In the genomic region with DNA sequence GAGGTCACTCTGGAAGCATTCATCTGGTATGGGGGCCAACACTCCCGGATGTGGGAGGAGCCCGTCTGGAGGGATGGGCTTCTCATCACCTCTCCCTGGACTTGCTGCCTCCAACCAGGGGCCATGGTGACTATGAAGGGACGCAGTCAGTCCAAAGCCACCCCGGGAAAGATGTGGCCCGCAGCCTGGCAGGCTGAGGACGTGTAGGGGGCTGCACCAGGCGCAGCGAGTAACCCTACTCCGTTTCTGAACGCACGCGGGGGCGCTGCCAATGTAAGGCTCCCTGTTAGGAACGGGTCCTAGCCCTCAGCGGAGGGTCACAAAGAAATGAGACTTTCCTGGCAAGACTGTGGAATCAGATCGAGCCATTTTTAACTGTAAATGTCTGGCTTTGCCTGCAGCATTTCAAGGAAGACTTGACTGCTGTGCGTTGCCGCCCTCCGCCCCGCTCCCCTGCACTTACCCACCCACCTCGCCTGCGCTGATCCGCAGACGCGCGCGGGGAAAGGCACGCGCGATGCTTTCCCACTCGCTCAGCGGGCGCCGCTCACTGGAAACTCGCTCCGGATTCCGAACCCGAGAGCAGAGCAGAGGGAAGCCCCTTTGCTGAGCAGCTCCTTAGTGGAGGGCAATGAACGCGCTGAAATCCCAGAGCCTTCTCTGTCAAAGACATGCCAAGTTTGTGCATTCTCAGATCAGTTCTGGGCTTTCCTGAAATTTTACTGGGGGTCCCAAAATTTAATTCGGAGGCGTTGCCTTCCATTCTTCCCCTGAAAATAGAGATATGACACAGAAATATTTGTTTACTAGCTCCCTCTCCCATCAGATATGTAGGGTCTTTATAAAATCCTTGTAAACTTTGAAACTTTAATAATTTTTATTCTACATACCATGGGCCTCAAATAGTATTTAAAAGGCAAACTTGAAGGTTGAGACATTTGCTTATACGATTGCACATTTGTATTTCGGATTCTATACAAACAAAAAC, we compare ENCODE assay signal across 9 cellular contexts. TPM values are rescaled to one million over a fixed set of nuclear protein-coding genes. Genes with fewer than 3 reads are reported as not detected.
DNase-seq lines count a peak whose midpoint lies in the region; ATAC-seq and TF ChIP-seq lines count a peak whose summit lies in the region.
"Had no signal": no experiment of that assay in that cellular context is flagged by ENCODE, and none has a peak within 500 bp of the region (broad histone marks: within the 10 kb centered on the region; RNA-seq: fewer than 3 reads in every experiment).

No MANE protein-coding gene starts in this region.

- H3K27ac ChIP-seq in colonic mucosa = no peak overlapping the region
- peak overlapping the region; percentile 49 for H3K27ac ChIP-seq in mesodermal cell (ENCODE audit: low read depth, low read length, severe bottlenecking)
- no peak overlapping the region for H3K27ac ChIP-seq in urinary bladder (ENCODE audit: low read depth)
- H3K27ac ChIP-seq: epithelial cell of prostate had no signal

- H3K4me3 Mint-ChIP-seq in activated T-cell treated with anti-CD3 and anti-CD28 coated beads, Interleukin-2, amount 50 U/mL, for 4 hours = peak overlapping the region; percentile 7

- H3K27me3 Mint-ChIP-seq in activated T-cell treated with anti-CD3 and anti-CD28 coated beads, Interleukin-2, amount 50 U/mL, for 4 hours (ENCODE audit: low read depth) = peaks cover 57% of the 10 kb centered on the region

- no peaks in the 10 kb centered on the region for H3K27me3 ChIP-seq in colonic mucosa

- H3K9ac ChIP-seq in colonic mucosa (ENCODE audit: low read depth in 2 of 2, low read length in 2 of 2) = peak overlapping the region; percentile 38 to 66

- TF ChIP-seq CTCF in colonic mucosa (IDR thresholded peaks at IDR 0.05) = no peak
- TF ChIP-seq CTCF in GM20000 (IDR thresholded peaks at IDR 0.05; ENCODE audit: extremely low read depth, missing control alignments) = no peak

- H3K36me3 ChIP-seq in colonic mucosa (no peaks in the 10 kb centered on the region), mesodermal cell (ENCODE audit: control insufficient read depth, insufficient read depth, low read length) (no peaks in the 10 kb centered on the region), urinary bladder (ENCODE audit: insufficient read depth) (no peaks in the 10 kb centered on the region)

- H3K9me3 Mint-ChIP-seq in activated T-cell treated with anti-CD3 and anti-CD28 coated beads, Interleukin-2, amount 50 U/mL, for 4 hours = no peaks in the 10 kb centered on the region

- no peaks in the 10 kb centered on the region for H3K36me3 Mint-ChIP-seq in activated T-cell treated with anti-CD3 and anti-CD28 coated beads, Interleukin-2, amount 50 U/mL, for 4 hours (ENCODE audit: insufficient read depth)

- WGBS in mesodermal cell (ENCODE audit: insufficient coverage in 2 of 2), 2 experiments = 2% methylated on average over 33 to 42 of the region's 44 CpGs
- WGBS in urinary bladder = 3% methylated on average over 44 of the region's 44 CpGs

- H3K4me3 ChIP-seq in colonic mucosa = peak overlapping the region; percentile 40
- H3K4me3 ChIP-seq in mesodermal cell (ENCODE audit: extremely low read depth, insufficient read depth, low read length, poor library complexity, severe bottlenecking) = peak overlapping the region; percentile 46
- H3K4me3 ChIP-seq in urinary bladder (ENCODE audit: low read depth, low read length) = peak overlapping the region; percentile 4

- H3K4me1 Mint-ChIP-seq in activated T-cell treated with anti-CD3 and anti-CD28 coated beads, Interleukin-2, amount 50 U/mL, for 4 hours (ENCODE audit: low read depth) = peaks cover 3% of the 10 kb centered on the region

- H3K9me3 ChIP-seq in colonic mucosa (no peaks in the 10 kb centered on the region), mesodermal cell (ENCODE audit: control insufficient read depth, low read length) (no peaks in the 10 kb centered on the region)

- peak in 1 of 2 donors; percentile 30 for ATAC-seq in activated T-cell treated with anti-CD3 and anti-CD28 coated beads, Interleukin-2, amount 50 U/mL, for 4 hours

- DNase-seq in activated T-cell treated with anti-CD3 and anti-CD28 coated beads, Interleukin-2, amount 50 U/mL, for 4 hours = no peak
- no peak for DNase-seq in activated T-cell treated with anti-CD3 and anti-CD28 coated beads, Interleukin-2, amount 50 U/mL, for 1 hour
- peak; percentile 39 for DNase-seq in colonic mucosa
- no peak for DNase-seq in GM20000 (ENCODE audit: low spot score)
- DNase-seq in T-helper 9 cell = no peak
- no peak for DNase-seq in mesenteric fat pad (ENCODE audit: low spot score)

- intact Hi-C loops in colonic mucosa (cut with DNase I) = no loop called here

- H3K4me1 ChIP-seq in colonic mucosa (no peaks in the 10 kb centered on the region), mesodermal cell (ENCODE audit: control insufficient read depth, insufficient read depth, low read length, poor library complexity, severe bottlenecking) (peaks cover 5% of the 10 kb centered on the region), urinary bladder (ENCODE audit: insufficient read depth) (no peaks in the 10 kb centered on the region)

RNA-seq across cellular contexts. Expression of gene IL20RA, which starts 54.9 kb away (rescaled TPM):
- under 1 TPM in 1 of 3 donors, not detected in 2; 0.05 TPM for total RNA-seq in activated T-cell treated with anti-CD3 and anti-CD28 coated beads, Interleukin-2, amount 50 U/mL, for 4 hours
- 10 to 100 TPM; 12.2 to 12.8 TPM for total RNA-seq in colonic mucosa
- 0.07 TPM for polyA plus RNA-seq in mesodermal cell (2013, experiment 1 of 2)
- polyA plus RNA-seq in mesodermal cell (2013, experiment 2 of 2) = 0.10 TPM
- 4.4 TPM for total RNA-seq in urinary bladder
- polyA plus RNA-seq in urinary bladder = 2.1 TPM
- 0.93 TPM for total RNA-seq in mesenteric fat pad
